15 cellular contexts compared by ENCODE assay signal in genomic region chr17:14192684-14193344, GRCh38. TPM values are rescaled to one million over a fixed set of nuclear protein-coding genes. Genes with fewer than 3 reads are reported as not detected.
A peak's percentile ranks its signal among the peaks of the same experiment; 100 is the strongest.
DNase-seq lines count a peak whose midpoint lies in the region; ATAC-seq and FAIRE-seq lines count a peak whose summit lies in the region.
"Not testable (repeated sequence)": the region's sequence is repeated elsewhere in the genome, so short reads cannot be mapped to it uniquely, and the experiment has no call there.
"Had no signal": no experiment of that assay in that cellular context is flagged by ENCODE, and none has a peak within 500 bp of the region (broad histone marks: within the 10 kb centered on the region; RNA-seq: fewer than 3 reads in every experiment).

No MANE protein-coding gene starts in this region.

- CTCF ChIA-PET in activated CD4-positive, alpha-beta memory T cell treated with anti-CD3 and anti-CD28 coated beads, Interleukin-2, amount 10 ng/mL, durations not matched to agents 7 days and 5 days (lab: Charles Lee): not testable (repeated sequence)

- POLR2A ChIA-PET in activated CD4-positive, alpha-beta memory T cell treated with anti-CD3 and anti-CD28 coated beads, Interleukin-2, amount 10 ng/mL, durations not matched to agents 7 days and 5 days (lab: Charles Lee): not testable (repeated sequence)

- peak; percentile 66 for ATAC-seq in GM19467 (IDR thresholded peaks at IDR 0.05; ENCODE audit: unreplicated experiment)
- peak; percentile 84 for ATAC-seq in HG02885 (IDR thresholded peaks at IDR 0.05; ENCODE audit: poor library complexity, unreplicated experiment)
- ATAC-seq in HG03571 (IDR thresholded peaks at IDR 0.05; ENCODE audit: unreplicated experiment): peak; percentile 74
- ATAC-seq in naive B cell (ENCODE audit: low read depth in 2 of 2): peak; percentile 30 to 45

- peaks cover 68% of the 10 kb centered on the region for H3K4me1 Mint-ChIP-seq in activated CD4-positive, alpha-beta memory T cell treated with anti-CD3 and anti-CD28 coated beads, Interleukin-2, amount 10 ng/mL, durations not matched to agents 7 days and 5 days
- H3K4me1 Mint-ChIP-seq in activated naive CD4-positive, alpha-beta T cell treated with anti-CD3 and anti-CD28 coated beads, Interleukin-2, amount 50 U/mL, for 24 hours: peaks cover 77% of the 10 kb centered on the region
- H3K4me1 Mint-ChIP-seq in naive B cell: peaks cover 34 to 38% (median 35%) of the 10 kb centered on the region in 3 donors

- not testable (repeated sequence) for H3K27me3 Mint-ChIP-seq in activated CD4-positive, alpha-beta memory T cell treated with anti-CD3 and anti-CD28 coated beads, Interleukin-2, amount 10 ng/mL, durations not matched to agents 7 days and 5 days; activated naive CD4-positive, alpha-beta T cell treated with anti-CD3 and anti-CD28 coated beads, Interleukin-2, amount 50 U/mL, for 24 hours
- peaks cover 25 to 36% (median 31%) of the 10 kb centered on the region in 3 donors for H3K27me3 Mint-ChIP-seq in naive B cell

- H3K27ac Mint-ChIP-seq in activated CD4-positive, alpha-beta memory T cell treated with anti-CD3 and anti-CD28 coated beads, Interleukin-2, amount 10 ng/mL, durations not matched to agents 7 days and 5 days: peak overlapping the region; percentile 96
- H3K27ac Mint-ChIP-seq in activated naive CD4-positive, alpha-beta T cell treated with anti-CD3 and anti-CD28 coated beads, Interleukin-2, amount 50 U/mL, for 24 hours: peak overlapping the region; percentile 55
- H3K27ac Mint-ChIP-seq in naive B cell: not testable (repeated sequence)

- not testable (repeated sequence) for DNase-seq in GM18507 (ENCODE audit: extremely low spot score, insufficient read length, low read depth); naive B cell
- DNase-seq in activated CD4-positive, alpha-beta memory T cell treated with anti-CD3 and anti-CD28 coated beads, Interleukin-2, amount 10 ng/mL, durations not matched to agents 7 days and 5 days: peak; percentile 43

- FAIRE-seq in GM18507 (lab: Jason Lieb, UNC): peak; percentile 84

- peak overlapping the region; percentile 63 for H3K4me3 Mint-ChIP-seq in activated CD4-positive, alpha-beta memory T cell treated with anti-CD3 and anti-CD28 coated beads, Interleukin-2, amount 10 ng/mL, durations not matched to agents 7 days and 5 days
- peak overlapping the region; percentile 54 for H3K4me3 Mint-ChIP-seq in activated naive CD4-positive, alpha-beta T cell treated with anti-CD3 and anti-CD28 coated beads, Interleukin-2, amount 50 U/mL, for 24 hours
- H3K4me3 Mint-ChIP-seq in naive B cell: not testable (repeated sequence)

- not testable (repeated sequence) for H3K9me3 Mint-ChIP-seq in activated CD4-positive, alpha-beta memory T cell treated with anti-CD3 and anti-CD28 coated beads, Interleukin-2, amount 10 ng/mL, durations not matched to agents 7 days and 5 days; activated naive CD4-positive, alpha-beta T cell treated with anti-CD3 and anti-CD28 coated beads, Interleukin-2, amount 50 U/mL, for 24 hours; naive B cell

- H3K36me3 Mint-ChIP-seq in activated CD4-positive, alpha-beta memory T cell treated with anti-CD3 and anti-CD28 coated beads, Interleukin-2, amount 10 ng/mL, durations not matched to agents 7 days and 5 days (ENCODE audit: low read depth): peaks cover 29% of the 10 kb centered on the region
- not testable (repeated sequence) for H3K36me3 Mint-ChIP-seq in activated naive CD4-positive, alpha-beta T cell treated with anti-CD3 and anti-CD28 coated beads, Interleukin-2, amount 50 U/mL, for 24 hours
- H3K36me3 Mint-ChIP-seq in naive B cell: peaks cover 15 to 30% of the 10 kb centered on the region in 2 donors

RNA-seq across cellular contexts. Expression of gene CDRT15, which starts 43.8 kb away (rescaled TPM):
- not detected for total RNA-seq in activated CD4-positive, alpha-beta memory T cell treated with anti-CD3 and anti-CD28 coated beads, Interleukin-2, amount 10 ng/mL, durations not matched to agents 7 days and 5 days
- polyA plus RNA-seq in naive B cell (ENCODE audit: low read depth in 6 of 6): not detected
- total RNA-seq: ascending aorta, cerebellum, esophagus squamous epithelium, H4, mammary epithelial cell, PC-3, right lobe of liver, transverse colon had no signal
- polyA plus RNA-seq: mammary epithelial cell had no signal
